In the genomic region with DNA sequence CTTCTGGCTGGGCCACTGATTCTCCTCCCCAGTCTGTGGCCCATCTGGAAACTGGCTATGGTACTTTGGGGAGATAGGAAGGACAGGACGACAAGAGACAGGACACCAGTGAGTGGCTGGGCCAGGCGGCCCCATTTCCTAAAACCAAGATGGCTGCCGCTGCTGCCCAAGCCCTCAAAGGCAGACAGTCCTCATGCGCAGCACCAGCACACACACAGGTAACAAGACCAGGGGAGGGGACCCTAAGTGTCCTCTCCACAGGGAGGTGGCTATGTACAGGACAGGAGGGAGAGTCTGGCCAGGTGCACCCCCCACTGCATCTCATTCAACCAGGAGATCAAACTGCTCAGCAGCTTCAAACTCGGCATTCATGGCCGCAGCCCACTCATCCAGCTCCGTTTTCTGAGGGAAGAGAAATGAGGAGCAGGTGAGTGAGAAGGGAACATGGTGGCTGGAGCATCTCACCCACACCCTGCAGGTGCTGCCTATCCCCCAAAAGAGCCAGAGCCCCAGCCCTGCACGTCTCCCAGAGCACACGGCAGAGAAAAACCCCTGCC, we compare ENCODE assay signal across 12 cellular contexts. TPM values are rescaled to one million over a fixed set of nuclear protein-coding genes. Genes with fewer than 3 reads are reported as not detected.
A peak's percentile ranks its signal among the peaks of the same experiment; 100 is the strongest.
DNase-seq lines count a peak whose midpoint lies in the region; ATAC-seq and TF ChIP-seq lines count a peak whose summit lies in the region.
"Had no signal": no experiment of that assay in that cellular context is flagged by ENCODE, and none has a peak within 500 bp of the region (broad histone marks: within the 10 kb centered on the region; RNA-seq: fewer than 3 reads in every experiment).

No MANE protein-coding gene starts in this region.

- H3K9ac ChIP-seq in BLaER1: peak overlapping the region; percentile 52

- H3K9me3 ChIP-seq in BLaER1: no peaks in the 10 kb centered on the region
- H3K9me3 ChIP-seq: colonic mucosa, SJCRH30 had no signal

- H3K4me3 ChIP-seq in BLaER1 (no peak overlapping the region), GM12875 (ENCODE audit: low read depth, low read length) (peak overlapping the region; percentile 12)
- H3K4me3 ChIP-seq: colonic mucosa, SJCRH30 had no signal

- peaks cover 30% of the 10 kb centered on the region; the same call in 1 of the 2 replicates for H4K20me1 ChIP-seq in BLaER1

- H3K36me3 ChIP-seq in BLaER1: peaks cover 66% of the 10 kb centered on the region
- H3K36me3 ChIP-seq: colonic mucosa had no signal

- H3K4me2 ChIP-seq in BLaER1: peak overlapping the region; percentile 49

- H3K27ac Mint-ChIP-seq in activated naive CD8-positive, alpha-beta T cell treated with anti-CD3 and anti-CD28 coated beads for 36 hours: peak overlapping the region; percentile 32
- H3K27ac Mint-ChIP-seq: activated naive CD8-positive, alpha-beta T cell had no signal

- H3K4me1 ChIP-seq in BLaER1: peaks cover 49% of the 10 kb centered on the region

- peaks cover 1% of the 10 kb centered on the region for H3K27me3 Mint-ChIP-seq in activated naive CD8-positive, alpha-beta T cell treated with anti-CD3 and anti-CD28 coated beads for 36 hours
- H3K27me3 Mint-ChIP-seq: activated naive CD8-positive, alpha-beta T cell had no signal

- ATAC-seq in HG02840 (IDR thresholded peaks at IDR 0.05; ENCODE audit: low FRiP score, unreplicated experiment): no peak

- peaks cover 67% of the 10 kb centered on the region for H3K36me3 Mint-ChIP-seq in activated naive CD8-positive, alpha-beta T cell treated with anti-CD3 and anti-CD28 coated beads for 36 hours
- H3K36me3 Mint-ChIP-seq: activated naive CD8-positive, alpha-beta T cell had no signal

- no peaks in the 10 kb centered on the region for H3K27me3 ChIP-seq in BLaER1
- H3K27me3 ChIP-seq: colonic mucosa, SJCRH30 had no signal

- DNase-seq in activated naive CD8-positive, alpha-beta T cell treated with anti-CD3 and anti-CD28 coated beads for 36 hours: no peak
- DNase-seq in HUDEP-2 (lab: John Stamatoyannopoulos, UW; ENCODE audit: unreplicated experiment in 76 of 76): no peak
- no peak for DNase-seq in stimulated activated CD4-positive, alpha-beta T cell treated with anti-CD3 and anti-CD28 coated beads, Interleukin-4, amount 100 ng/mL, for 1 hour
- DNase-seq: COR-L47, midbrain, substantia nigra had no signal

- H3K4me3 Mint-ChIP-seq in activated naive CD8-positive, alpha-beta T cell treated with anti-CD3 and anti-CD28 coated beads for 36 hours: no peak overlapping the region
- H3K4me3 Mint-ChIP-seq: activated naive CD8-positive, alpha-beta T cell had no signal

- no peaks in the 10 kb centered on the region for H3K9me3 Mint-ChIP-seq in activated naive CD8-positive, alpha-beta T cell treated with anti-CD3 and anti-CD28 coated beads for 36 hours

- H3K27ac ChIP-seq in BLaER1: peak overlapping the region; percentile 40
- H3K27ac ChIP-seq: colonic mucosa, SJCRH30 had no signal

- peaks cover 35% of the 10 kb centered on the region for H3K4me1 Mint-ChIP-seq in activated naive CD8-positive, alpha-beta T cell treated with anti-CD3 and anti-CD28 coated beads for 36 hours

- no peak for TF ChIP-seq CTCF in GM12875 (IDR thresholded peaks at IDR 0.05; ENCODE audit: borderline replicate concordance, insufficient read depth, low read depth, low read length)

RNA-seq across cellular contexts. Expression of a gene that starts 5.0 kb away (rescaled TPM):
- total RNA-seq in activated naive CD8-positive, alpha-beta T cell treated with anti-CD3 and anti-CD28 coated beads for 36 hours: 100 to 1,000 TPM; 130 to 134 TPM

RNA-seq across cellular contexts. Expression of a gene that starts 5.2 kb away (rescaled TPM):
- total RNA-seq in activated naive CD8-positive, alpha-beta T cell treated with anti-CD3 and anti-CD28 coated beads for 36 hours: 10 to 100 TPM; 25.2 to 27.4 TPM

RNA-seq across cellular contexts. Expression of a gene that starts 17.1 kb away (rescaled TPM):
- total RNA-seq in activated naive CD8-positive, alpha-beta T cell treated with anti-CD3 and anti-CD28 coated beads for 36 hours: 100 to 1,000 TPM in 1 of 2 experiments, 10 to 100 TPM in 1; 88.0 to 108 TPM

RNA-seq across cellular contexts. Expression of a gene that starts 20.5 kb away (rescaled TPM):
- total RNA-seq in activated naive CD8-positive, alpha-beta T cell treated with anti-CD3 and anti-CD28 coated beads for 36 hours: 10 to 100 TPM in 1 of 2 experiments, 1 to 10 TPM in 1; 9.8 to 10.3 TPM
- total RNA-seq: SJCRH30 had no signal

RNA-seq across cellular contexts. Expression of a gene that starts 32.8 kb away (rescaled TPM):
- 10 to 100 TPM; 12.3 to 14.7 TPM for total RNA-seq in activated naive CD8-positive, alpha-beta T cell treated with anti-CD3 and anti-CD28 coated beads for 36 hours
